Comparison of ENCODE assay signal across 11 cellular contexts in the genomic region with DNA sequence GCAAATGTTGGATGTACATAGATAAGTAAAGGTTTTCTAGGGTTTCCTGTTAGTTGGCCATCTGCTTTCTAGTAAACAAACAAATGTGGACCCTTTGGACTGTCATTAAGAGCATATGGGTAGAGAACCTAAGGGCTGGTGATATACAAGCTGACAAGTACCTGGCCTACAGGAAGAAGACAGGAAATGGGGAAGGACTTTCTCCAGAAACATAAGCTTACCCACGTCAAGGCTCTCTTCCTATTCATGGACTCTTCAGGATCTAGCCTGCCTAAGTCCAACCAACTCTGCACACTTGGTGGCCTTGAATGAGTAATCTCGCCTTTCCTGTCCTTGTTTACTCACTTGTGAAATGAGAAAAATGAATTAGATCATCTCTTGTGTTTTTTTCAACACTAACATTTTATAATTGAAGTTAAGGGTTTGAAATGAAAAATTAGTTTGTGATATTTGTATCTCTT. TPM values are rescaled to one million over a fixed set of nuclear protein-coding genes. Genes with fewer than 3 reads are reported as not detected.
DNase-seq lines count a peak whose midpoint lies in the region; ATAC-seq and TF ChIP-seq lines count a peak whose summit lies in the region.
"Had no signal": no experiment of that assay in that cellular context is flagged by ENCODE, and none has a peak within 500 bp of the region (broad histone marks: within the 10 kb centered on the region; RNA-seq: fewer than 3 reads in every experiment).

No MANE protein-coding gene starts in this region.

- no peaks in the 10 kb centered on the region for H3K36me3 ChIP-seq in colonic mucosa
- H3K36me3 ChIP-seq in mucosa of rectum (ENCODE audit: control insufficient read depth in 2 of 2, insufficient read depth in 2 of 2, low read length in 2 of 2), result no peaks in the 10 kb centered on the region
- no peaks in the 10 kb centered on the region for H3K36me3 ChIP-seq in ovary

- intact Hi-C loops in colonic mucosa (cut with DNase I), result no loop called here
- intact Hi-C loops in ovary (cut with DNase I), result no loop called here

- 11 to 46% (median 20%) methylated on average over 2 of the region's 2 CpGs for WGBS in ovary, 3 donors

- TF ChIP-seq CTCF in colonic mucosa (IDR thresholded peaks at IDR 0.05) (no peak), ovary (IDR thresholded peaks at IDR 0.05) (no peak)

- DNase-seq in EH (ENCODE audit: low read depth) (peak; percentile 40), M059J (ENCODE audit: low read depth) (peak; percentile 61), colonic mucosa (no peak), ovary (no peak), NCI-H1436 treated with DMSO at 0.1 percent for 48 hours (lab: John Stamatoyannopoulos, UW) (no peak)
- DNase-seq: activated naive CD4-positive, alpha-beta T cell treated with Interleukin-2 at 50 U/mL for 16 hours; stimulated activated CD4-positive, alpha-beta T cell treated with anti-CD3 and anti-CD28 coated beads, Interleukin-4, amount 100 ng/mL, for 1 hour; stimulated activated naive CD4-positive, alpha-beta T cell treated with Interleukin-2 at 50 U/mL for 16 hours had no signal

- no peak for TF ChIP-seq POLR2A in ovary (IDR thresholded peaks at IDR 0.05)

- H3K9ac ChIP-seq in colonic mucosa (ENCODE audit: low read depth in 2 of 2, low read length in 2 of 2) (no peak overlapping the region), mucosa of rectum (ENCODE audit: low read depth in 1 of 2, low read length in 2 of 2) (no peak overlapping the region)

- TF ChIP-seq EP300 in ovary (IDR thresholded peaks at IDR 0.05), result no peak

- H3K27me3 ChIP-seq in colonic mucosa (no peaks in the 10 kb centered on the region), mucosa of rectum (ENCODE audit: control insufficient read depth in 2 of 2, insufficient read depth in 2 of 2, low read length in 2 of 2) (no peaks in the 10 kb centered on the region), ovary (peaks cover 2% of the 10 kb centered on the region)

- peak overlapping the region; percentile 5 for H3K27ac ChIP-seq in colonic mucosa
- peak overlapping the region; percentile 7 to 9 for H3K27ac ChIP-seq in mucosa of rectum (ENCODE audit: low read depth in 2 of 2, low read length in 2 of 2)
- no peak overlapping the region for H3K27ac ChIP-seq in ovary

- H3K4me1 ChIP-seq in colonic mucosa, result peaks cover 6% of the 10 kb centered on the region
- peaks cover 10 to 12% of the 10 kb centered on the region in 2 donors for H3K4me1 ChIP-seq in mucosa of rectum (ENCODE audit: control insufficient read depth in 2 of 2, insufficient read depth in 2 of 2, low read length in 2 of 2)
- H3K4me1 ChIP-seq in ovary (ENCODE audit: insufficient read depth), result no peaks in the 10 kb centered on the region

- H3K9me3 ChIP-seq in colonic mucosa (no peaks in the 10 kb centered on the region), mucosa of rectum (ENCODE audit: control insufficient read depth in 2 of 2, low read length in 2 of 2) (no peaks in the 10 kb centered on the region), ovary (no peaks in the 10 kb centered on the region)

- H3K4me3 ChIP-seq in colonic mucosa (no peak overlapping the region), mucosa of rectum (ENCODE audit: low read length in 2 of 2) (no peak overlapping the region), ovary (no peak overlapping the region)

- ATAC-seq in HG02623 (IDR thresholded peaks at IDR 0.05; ENCODE audit: unreplicated experiment) (no peak), GM19023 (IDR thresholded peaks at IDR 0.05; ENCODE audit: unreplicated experiment) (no peak)

RNA-seq across cellular contexts. Expression of a gene that starts 22.2 kb away (rescaled TPM):
- 34.4 and 47.4 TPM in 2 replicates for total RNA-seq in M059J (2014; rRNA removed; shearing (Covaris generic))
- 10 to 100 TPM; 73.8 to 79.4 TPM for total RNA-seq in colonic mucosa
- 10 to 100 TPM; 18.1 to 29.3 (median 24.1) TPM for total RNA-seq in ovary
- polyA plus RNA-seq in ovary, result 10 to 100 TPM; 15.9 to 28.0 TPM

Comparison
In these comparisons a context has a peak if more than half of its experiments do, and no peak if none do; other contexts are left out.
1. DNase-seq: peak in EH (single experiment) and M059J (single experiment); none in colonic mucosa (single experiment), ovary (0 of 5) and NCI-H1436 treated with DMSO at 0.1 percent for 48 hours (single experiment).
2. H3K27ac ChIP-seq: peak in colonic mucosa (single experiment) and mucosa of rectum (2 of 2); none in ovary (0 of 2).